ENCODE assay signal across 38 cellular contexts in genomic region chr2:3953117-3953516, GRCh38.
"Had no signal": no experiment of that assay in that cellular context is flagged by ENCODE, and none has a peak within 500 bp of the region (broad histone marks: within the 10 kb centered on the region; RNA-seq: fewer than 3 reads in every experiment).

No MANE protein-coding gene starts in this region.

- H3K4me1 Mint-ChIP-seq: activated CD4-positive, alpha-beta memory T cell treated with anti-CD3 and anti-CD28 coated beads, Interleukin-2, amount 10 ng/mL, durations not matched to agents 7 days and 5 days; activated CD4-positive, alpha-beta T cell treated with anti-CD3 and anti-CD28 coated beads for 36 hours; activated CD4-positive, alpha-beta T cell treated with anti-CD3 and anti-CD28 coated beads, Interleukin-2, amount 10 ng/mL, durations not matched to agents 7 days and 5 days; activated naive CD8-positive, alpha-beta T cell treated with anti-CD3 and anti-CD28 coated beads for 36 hours; activated T-helper 17 cell treated with anti-CD3 and anti-CD28 coated beads, Interleukin-2, amount 50 U/mL, for 72 hours; WTC11 had no signal

- H3K4me3 Mint-ChIP-seq: activated CD4-positive, alpha-beta memory T cell treated with anti-CD3 and anti-CD28 coated beads, Interleukin-2, amount 10 ng/mL, durations not matched to agents 7 days and 5 days; activated CD4-positive, alpha-beta T cell treated with anti-CD3 and anti-CD28 coated beads for 36 hours; activated CD4-positive, alpha-beta T cell treated with anti-CD3 and anti-CD28 coated beads, Interleukin-2, amount 10 ng/mL, durations not matched to agents 7 days and 5 days; activated naive CD4-positive, alpha-beta T cell treated with anti-CD3 and anti-CD28 coated beads for 36 hours; activated naive CD8-positive, alpha-beta T cell treated with anti-CD3 and anti-CD28 coated beads for 36 hours; activated T-cell treated with anti-CD3 and anti-CD28 coated beads, Interleukin-2, amount 50 U/mL, for 4 hours; activated T-cell treated with anti-CD3 and anti-CD28 coated beads, Interleukin-2, amount 50 U/mL, for 72 hours; activated T-helper 1 cell treated with anti-CD3 and anti-CD28 coated beads, Interleukin-12 subunit alpha, Interleukin-12 subunit beta, Interleukin-2, Interleukin-4 antibody, amounts not matched to agents 30 ng/mL and 10 ng/mL and 1 ng/mL, durations not matched to agents 14 hours and 24 hours and 36 hours; activated T-helper 17 cell treated with anti-CD3 and anti-CD28 coated beads, Interleukin-2, amount 50 U/mL, for 72 hours; T-helper 1 cell treated with Interleukin-12 subunit alpha and Interleukin-12 subunit beta and Interleukin-4 antibody, amounts not matched to agents 30 μg/mL and 1 μg/mL, for 36 hours; T-helper 2 cell treated with Interferon-gamma antibody and Interleukin-4, amounts not matched to agents 5 μg/mL and 100 μg/mL, for 36 hours; WTC11 had no signal

- ATAC-seq: activated CD4-positive, alpha-beta T cell treated with anti-CD3 and anti-CD28 coated beads for 36 hours; activated CD4-positive, CD25-positive, alpha-beta regulatory T cell treated with anti-CD3 and anti-CD28 coated beads, Interleukin-2, amount 50 U/mL, for 24 hours; activated naive CD4-positive, alpha-beta T cell treated with anti-CD3 and anti-CD28 coated beads, Interleukin-2, amount 50 U/mL, for 72 hours; activated T-cell treated with anti-CD3 and anti-CD28 coated beads, Interleukin-2, amount 50 U/mL, for 4 hours; activated T-cell treated with anti-CD3 and anti-CD28 coated beads, Interleukin-2, amount 50 U/mL, for 72 hours; activated T-helper 17 cell treated with anti-CD3 and anti-CD28 coated beads, Interleukin-2, amount 50 U/mL, for 72 hours; body of pancreas; WTC11 had no signal

- H3K36me3 ChIP-seq: adrenal gland, brain microvascular endothelial cell, breast epithelium, WERI-Rb-1 had no signal

- FAIRE-seq: astrocyte, TTC549 had no signal

- H3K27me3 Mint-ChIP-seq: activated CD4-positive, alpha-beta memory T cell treated with anti-CD3 and anti-CD28 coated beads, Interleukin-2, amount 10 ng/mL, durations not matched to agents 7 days and 5 days; activated CD4-positive, alpha-beta T cell treated with anti-CD3 and anti-CD28 coated beads for 36 hours; activated CD4-positive, alpha-beta T cell treated with anti-CD3 and anti-CD28 coated beads, Interleukin-2, amount 10 ng/mL, durations not matched to agents 7 days and 5 days; activated naive CD8-positive, alpha-beta T cell treated with anti-CD3 and anti-CD28 coated beads for 36 hours; activated T-helper 17 cell treated with anti-CD3 and anti-CD28 coated beads, Interleukin-2, amount 50 U/mL, for 72 hours had no signal

- H3K27me3 ChIP-seq: body of pancreas, brain microvascular endothelial cell, breast epithelium had no signal

- H3K4me1 ChIP-seq: adrenal gland, body of pancreas, breast epithelium had no signal

- H3K4me3 ChIP-seq: adrenal gland, body of pancreas, breast epithelium had no signal

- H3K27ac ChIP-seq: adrenal gland, body of pancreas, brain microvascular endothelial cell, breast epithelium, WERI-Rb-1 had no signal

- H3K36me3 Mint-ChIP-seq: activated naive CD8-positive, alpha-beta T cell treated with anti-CD3 and anti-CD28 coated beads for 36 hours had no signal

- H3K27ac Mint-ChIP-seq: activated CD4-positive, alpha-beta memory T cell treated with anti-CD3 and anti-CD28 coated beads, Interleukin-2, amount 10 ng/mL, durations not matched to agents 7 days and 5 days; activated CD4-positive, alpha-beta T cell treated with anti-CD3 and anti-CD28 coated beads for 36 hours; activated CD4-positive, alpha-beta T cell treated with anti-CD3 and anti-CD28 coated beads, Interleukin-2, amount 10 ng/mL, durations not matched to agents 7 days and 5 days; activated naive CD4-positive, alpha-beta T cell treated with anti-CD3 and anti-CD28 coated beads for 36 hours; activated naive CD4-positive, alpha-beta T cell treated with anti-CD3 and anti-CD28 coated beads, Interleukin-2, amount 50 U/mL, for 72 hours; activated naive CD8-positive, alpha-beta T cell treated with anti-CD3 and anti-CD28 coated beads for 36 hours; activated T-cell treated with anti-CD3 and anti-CD28 coated beads, Interleukin-2, amount 50 U/mL, for 72 hours; activated T-helper 1 cell treated with anti-CD3 and anti-CD28 coated beads, Interleukin-12 subunit alpha, Interleukin-12 subunit beta, Interleukin-2, Interleukin-4 antibody, amounts not matched to agents 30 ng/mL and 10 ng/mL and 1 ng/mL, durations not matched to agents 14 hours and 24 hours and 36 hours; activated T-helper 17 cell treated with anti-CD3 and anti-CD28 coated beads, Interleukin-2, amount 50 U/mL, for 72 hours; T-helper 1 cell treated with Interleukin-12 subunit alpha and Interleukin-12 subunit beta and Interleukin-4 antibody, amounts not matched to agents 30 μg/mL and 1 μg/mL, for 36 hours; T-helper 2 cell treated with Interferon-gamma antibody and Interleukin-4, amounts not matched to agents 5 μg/mL and 100 μg/mL, for 36 hours; WTC11 had no signal

- DNase-seq: activated CD4-positive, alpha-beta memory T cell treated with anti-CD3 and anti-CD28 coated beads, Interleukin-2, amount 10 ng/mL, durations not matched to agents 7 days and 5 days; activated CD4-positive, alpha-beta T cell treated with anti-CD3 and anti-CD28 coated beads for 1 hour; activated CD4-positive, alpha-beta T cell treated with anti-CD3 and anti-CD28 coated beads for 36 hours; activated CD4-positive, alpha-beta T cell treated with anti-CD3 and anti-CD28 coated beads for 48 hours; activated CD4-positive, alpha-beta T cell treated with anti-CD3 and anti-CD28 coated beads, Interleukin-2, amount 10 ng/mL, durations not matched to agents 7 days and 5 days; activated CD4-positive, alpha-beta T cell treated with anti-CD3 and anti-CD28 coated beads, Interleukin-2, amount 50 U/mL, for 48 hours; activated CD4-positive, CD25-positive, alpha-beta regulatory T cell; activated CD8-positive, alpha-beta memory T cell treated with anti-CD3 and anti-CD28 coated beads, Interleukin-2, amount 50 U/mL, for 4 hours; activated effector memory CD4-positive, alpha-beta T cell treated with anti-CD3 and anti-CD28 coated beads, Interleukin-2, amount 50 U/mL, for 16 hours; activated gamma-delta T cell treated with Interleukin-2 at 50 U/mL for 16 hours; activated naive CD4-positive, alpha-beta T cell; activated naive CD4-positive, alpha-beta T cell treated with anti-CD3 and anti-CD28 coated beads for 36 hours; activated naive CD4-positive, alpha-beta T cell treated with anti-CD3 and anti-CD28 coated beads, Interleukin-2, amount 50 U/mL, for 16 hours; activated naive CD8-positive, alpha-beta T cell treated with anti-CD3 and anti-CD28 coated beads for 36 hours; activated T-cell treated with anti-CD3 and anti-CD28 coated beads for 4 hours; activated T-cell treated with anti-CD3 and anti-CD28 coated beads, Interleukin-2, amount 50 U/mL, for 1 hour; activated T-cell treated with anti-CD3 and anti-CD28 coated beads, Interleukin-2, amount 50 U/mL, for 4 hours; activated T-cell treated with anti-CD3 and anti-CD28 coated beads, Interleukin-2, amount 50 U/mL, for 72 hours; adrenal gland; amniotic stem cell; aorta; body of pancreas; brain microvascular endothelial cell; central memory CD4-positive, alpha-beta T cell; T-helper 1 cell; T-helper 2 cell; T-helper 9 cell; WERI-Rb-1 had no signal

- H3K9me3 Mint-ChIP-seq: activated T-helper 1 cell treated with anti-CD3 and anti-CD28 coated beads, Interleukin-12 subunit alpha, Interleukin-12 subunit beta, Interleukin-2, Interleukin-4 antibody, amounts not matched to agents 30 ng/mL and 10 ng/mL and 1 ng/mL, durations not matched to agents 14 hours and 24 hours and 36 hours; T-helper 2 cell treated with Interferon-gamma antibody and Interleukin-4, amounts not matched to agents 5 μg/mL and 100 μg/mL, for 36 hours had no signal

- H3K9me3 ChIP-seq: adrenal gland, body of pancreas had no signal
